In genomic region chr1:159211331-159212136, GRCh38 we compare ENCODE assay signal across 8 cellular contexts. TPM values are rescaled to one million over a fixed set of nuclear protein-coding genes. Genes with fewer than 3 reads are reported as not detected.
DNase-seq lines count a peak whose midpoint lies in the region; ATAC-seq, FAIRE-seq and TF ChIP-seq lines count a peak whose summit lies in the region.

No MANE protein-coding gene starts in this region.

- FAIRE-seq in GM12878 (lab: Jason Lieb, UNC) (no peak), HepG2 (lab: Jason Lieb, UNC) (peak; percentile 49)

- DNase-seq in DMS153 (lab: John Stamatoyannopoulos, UW) (peak; percentile 26), HT-29 (ENCODE audit: low spot score) (peak; percentile 53), SKM-1 (lab: John Stamatoyannopoulos, UW; ENCODE audit: unreplicated experiment) (peak; percentile 29), GM12878 (ENCODE audit: low read depth, low spot score) (no peak), HepG2 (ENCODE audit: low spot score) (peak; percentile 11), GM19240 (ENCODE audit: insufficient read length, low spot score) (no peak)
- peak; percentile 44 to 62 for DNase-seq in stimulated activated effector memory CD8-positive, alpha-beta T cell treated with anti-CD3 and anti-CD28 coated beads, Interleukin-12 subunit alpha, Interleukin-12 subunit beta, amount 100 ng/mL, for 72 hours (ENCODE audit: low spot score in 2 of 2)

- H3K27me3 ChIP-seq in GM12878 (replicated peaks in 1 of 2; ENCODE audit: control insufficient read depth in 2 of 2, insufficient read depth in 2 of 2, low read length in 1 of 2) (peaks cover 1 to 6% of the 10 kb centered on the region in 2 experiments; a peak in 2 of 4 replicates), HepG2 (ENCODE audit: control insufficient read depth in 1 of 2, insufficient read depth in 2 of 2, low read length in 2 of 2) (no peaks in the 10 kb centered on the region)

- no peaks in the 10 kb centered on the region for H3K36me3 ChIP-seq in GM12878 (ENCODE audit: control insufficient read depth in 2 of 2, insufficient read depth in 2 of 2, low read length in 1 of 2)
- no peaks in the 10 kb centered on the region for H3K36me3 ChIP-seq in HepG2 (replicated peaks in 1 of 2; ENCODE audit: control insufficient read depth in 1 of 2, insufficient read depth in 2 of 2, low read length in 2 of 2)

- ATAC-seq in GM12878 (peak; percentile 73), HepG2 (peak; percentile 68), GM21360 (IDR thresholded peaks at IDR 0.05; ENCODE audit: unreplicated experiment) (no peak)
- no peak for ATAC-seq in stimulated activated effector memory CD8-positive, alpha-beta T cell treated with anti-CD3 and anti-CD28 coated beads, Interleukin-12 subunit alpha, Interleukin-12 subunit beta, amount 100 ng/mL, for 72 hours

- POLR2A ChIA-PET in GM12878 (lab: Charles Lee) = no interaction called here
- POLR2A ChIA-PET in HepG2 (lab: Yijun Ruan, JAX) = no interaction called here

- H3K79me2 ChIP-seq in GM12878 (ENCODE audit: control insufficient read depth, insufficient read depth, low read length) (no peaks in the 10 kb centered on the region), HepG2 (ENCODE audit: insufficient read depth, low read length) (no peaks in the 10 kb centered on the region)

- BruUV-seq in GM12878 (replicated peaks; lab: Mats Ljungman, UMichigan) = no TSS peak
- BruUV-seq in HepG2 (replicated peaks; lab: Mats Ljungman, UMichigan) = no TSS peak

- H4K20me1 ChIP-seq in GM12878 (ENCODE audit: control insufficient read depth, insufficient read depth) (no peaks in the 10 kb centered on the region), HepG2 (ENCODE audit: insufficient read depth, low read length) (no peaks in the 10 kb centered on the region)

- no peak overlapping the region for H2AFZ ChIP-seq in GM12878 (ENCODE audit: control insufficient read depth, low read depth, low read length)
- no peak overlapping the region for H2AFZ ChIP-seq in HepG2 (ENCODE audit: low read length)

- in situ Hi-C loops in GM12878 (cut with MboI) = no loop called here
- in situ Hi-C loops in HepG2 (cut with HindIII; ENCODE audit: extremely low pct_ligation_motif_present, low pct_unique_long_range_greater_than_20kb) = no loop called here

- RAD21 ChIA-PET in GM12878 (lab: Charles Lee; ENCODE audit: unreplicated experiment) = interaction anchor here (1.3 to 1.9 kb wide), 3 partner anchors 52 to 79 kb away, joined by 5 to 7 read pairs (median 5); no protein-coding TSS in a partner anchor

- 27% methylated on average over 11 of the region's 11 CpGs for WGBS in GM12878 (ENCODE audit: insufficient coverage, insufficient replicate concordance, low lambda C conversion rate, missing lambda C conversion rate)
- 30% methylated on average over 11 of the region's 11 CpGs for WGBS in HepG2 (ENCODE audit: low lambda C conversion rate)

- no peak overlapping the region for H3K9ac ChIP-seq in GM12878 (ENCODE audit: control insufficient read depth, insufficient read depth, low read length)
- no peak overlapping the region for H3K9ac ChIP-seq in HepG2 (ENCODE audit: insufficient read depth, low read depth, low read length)

- H3K4me3 Mint-ChIP-seq in stimulated activated effector memory CD8-positive, alpha-beta T cell treated with anti-CD3 and anti-CD28 coated beads, Interleukin-12 subunit alpha, Interleukin-12 subunit beta, amount 100 ng/mL, for 72 hours = no peak overlapping the region

- TF ChIP-seq POLR2A in GM12878 (IDR thresholded peaks at IDR 0.05; ENCODE audit: low read depth, low read length) (no peak), HepG2 (IDR thresholded peaks at IDR 0.05; ENCODE audit: insufficient read depth in 1 of 2, low read depth in 2 of 2, low read length in 2 of 2) (no peak)

- H3K4me1 Mint-ChIP-seq in stimulated activated effector memory CD8-positive, alpha-beta T cell treated with anti-CD3 and anti-CD28 coated beads, Interleukin-12 subunit alpha, Interleukin-12 subunit beta, amount 100 ng/mL, for 72 hours = no peaks in the 10 kb centered on the region

- no peak overlapping the region for H3K27ac ChIP-seq in GM12878 (ENCODE audit: control insufficient read depth, insufficient read depth)
- no peak overlapping the region for H3K27ac ChIP-seq in HepG2 (ENCODE audit: extremely low read length, insufficient read depth, low read length)

- no peaks in the 10 kb centered on the region for H3K9me3 Mint-ChIP-seq in stimulated activated effector memory CD8-positive, alpha-beta T cell treated with anti-CD3 and anti-CD28 coated beads, Interleukin-12 subunit alpha, Interleukin-12 subunit beta, amount 100 ng/mL, for 72 hours

- H3K4me2 ChIP-seq in GM12878 (ENCODE audit: control insufficient read depth, insufficient read depth) (no peak overlapping the region), HepG2 (ENCODE audit: low read depth, low read length) (no peak overlapping the region)

- H3K4me3 ChIP-seq in GM12878 (no peak overlapping the region), HepG2 (replicated peaks in 1 of 3; ENCODE audit: insufficient read depth in 1 of 3, low read depth in 2 of 3, low read length in 3 of 3) (no peak overlapping the region)

- peak; percentile 82 to 89 (median 87) for TF ChIP-seq CTCF in GM12878 (IDR thresholded peaks at IDR 0.05 in 2 of 3, conservative IDR thresholded peaks at IDR 0.05 in 1 of 3; ENCODE audit: control insufficient read depth in 2 of 3, extremely low read depth in 1 of 3, insufficient read depth in 1 of 3, low read depth in 3 of 3, low read length in 3 of 3)
- peak; percentile 71 for TF ChIP-seq CTCF in HepG2 (CRISPR knock-in tag; IDR thresholded peaks at IDR 0.05)

- no peak overlapping the region for H3K27ac Mint-ChIP-seq in stimulated activated effector memory CD8-positive, alpha-beta T cell treated with anti-CD3 and anti-CD28 coated beads, Interleukin-12 subunit alpha, Interleukin-12 subunit beta, amount 100 ng/mL, for 72 hours

- H3K9me3 ChIP-seq in GM12878 (replicated peaks; ENCODE audit: control insufficient read depth, insufficient read depth, low read length) (no peaks in the 10 kb centered on the region), HepG2 (ENCODE audit: low read length) (no peaks in the 10 kb centered on the region)

- SMC1A ChIA-PET in GM12878 (lab: Charles Lee; ENCODE audit: uncharacterized antibody, unreplicated experiment) = interaction anchor here (0.8 to 4.2 kb wide), 9 partner anchors 9 to 82 kb away, joined by 3 to 49 read pairs (median 7); no protein-coding TSS in a partner anchor

- TF ChIP-seq EP300 in GM12878 (IDR thresholded peaks at IDR 0.05; ENCODE audit: borderline replicate concordance in 1 of 2, control insufficient read depth in 1 of 2, low read depth in 2 of 2, low read length in 2 of 2) = no peak
- TF ChIP-seq EP300 in HepG2 (IDR thresholded peaks at IDR 0.05; ENCODE audit: low read depth in 2 of 2, low read length in 2 of 2) = no peak
- no peak for TF ChIP-seq EP300 in HepG2 (CRISPR knock-in tag; IDR thresholded peaks at IDR 0.05; ENCODE audit: borderline replicate concordance)

- CTCF ChIA-PET in GM12878 (lab: Yijun Ruan, JAX) = interaction anchor here (0.7 to 11.1 kb wide), 20 partner anchors 8 to 795 kb away, joined by 3 to 236 read pairs (median 4); no protein-coding TSS in a partner anchor
- CTCF ChIA-PET in HepG2 (lab: Yijun Ruan, JAX; ENCODE audit: low intra/inter-chr PET ratio, low total read pairs) = interaction anchor here (1.8 to 2.5 kb wide), 2 partner anchors 51 to 80 kb away, joined by 15 to 18 read pairs; no protein-coding TSS in a partner anchor

- intact Hi-C loops in GM12878 (cut with micrococcal nuclease; ENCODE audit: unreplicated experiment) (loop anchor here (1.0 to 10.0 kb wide), 4 partner anchors 50 to 796 kb away; no protein-coding TSS in a partner anchor), HepG2 (cut with micrococcal nuclease; ENCODE audit: unreplicated experiment) (loop anchor here (1.0 kb wide), 1 partner anchor 50 kb away; no protein-coding TSS in a partner anchor)

- H3K4me1 ChIP-seq in GM12878 (ENCODE audit: control insufficient read depth, insufficient read depth, low read length) (no peaks in the 10 kb centered on the region; the same call in 1 of the 2 replicates), HepG2 (ENCODE audit: insufficient read depth, low read length) (no peaks in the 10 kb centered on the region)

- TF ChIP-seq RAD21 in GM12878 (IDR thresholded peaks at IDR 0.05; ENCODE audit: insufficient read depth, low read depth, low read length) (peak; percentile 97), HepG2 (CRISPR knock-in tag; IDR thresholded peaks at IDR 0.05) (no peak)

- no peaks in the 10 kb centered on the region for H3K36me3 Mint-ChIP-seq in stimulated activated effector memory CD8-positive, alpha-beta T cell treated with anti-CD3 and anti-CD28 coated beads, Interleukin-12 subunit alpha, Interleukin-12 subunit beta, amount 100 ng/mL, for 72 hours

RNA-seq across cellular contexts. Expression of gene ACKR1, which starts 6.9 kb away (rescaled TPM):
- not detected in 2 replicates for total RNA-seq in HT-29 (2014; rRNA removed; shearing (Covaris generic))
- total RNA-seq in GM12878 (2013; cell fraction: nucleolus; rRNA removed) = not detected in 2 replicates
- total RNA-seq in GM12878 (2014; rRNA removed) = 0.06 and 0.38 TPM in 2 replicates
- 0.09 and 0.14 TPM in 2 replicates for total RNA-seq in GM12878 (2014; rRNA removed; fragmentation: Illumina TruSeq; extraction: Trizol)
- 0.35 and 0.38 TPM in 2 replicates for total RNA-seq in GM12878 (2021)
- polyA plus RNA-seq in GM12878 (2011; ENCODE audit: low read depth) = 1.5 TPM
- 0.58 and 0.99 TPM in 2 replicates for polyA plus RNA-seq in GM12878 (2011; rRNA removed)
- polyA plus RNA-seq in GM12878 (2011; cell fraction: cytosol; rRNA removed) = 1.5 and 1.6 TPM in 2 replicates
- polyA plus RNA-seq in GM12878 (2011; cell fraction: nucleus; rRNA removed) = 1.6 and 2.1 TPM in 2 replicates
- polyA plus RNA-seq in GM12878 (2012) = 1.3 and 1.7 TPM in 2 replicates
- polyA plus RNA-seq in GM12878 (2014; fragmentation: Illumina TruSeq; extraction: Trizol) = 0.16 TPM in 1 of 2 replicates, not detected in the other
- polyA plus RNA-seq in GM12878 (2014; fragmentation: Nextera tagmentation; extraction: Ambion mirVana) = under 1 TPM in 1 of 2 experiments, not detected in 1; 0.62 TPM
- polyA plus RNA-seq in GM12878 (2014; rRNA removed) = 0.18 and 0.19 TPM in 2 replicates
- 1 to 10 TPM; 1.4 to 1.8 TPM for polyA plus RNA-seq in GM12878 (2016; fragmentation: Nextera tagmentation; extraction: Ambion mirVana)
- 1.2 TPM in 2 replicates for polyA minus RNA-seq in GM12878 (2011; rRNA and poly(A)+ RNA removed)
- not detected in 2 replicates for polyA minus RNA-seq in GM12878 (2011; cell fraction: cytosol; rRNA and poly(A)+ RNA removed)
- 0.85 and 1.3 TPM in 2 replicates for polyA minus RNA-seq in GM12878 (2011; cell fraction: nucleus; rRNA and poly(A)+ RNA removed)
- not detected in 2 replicates for total RNA-seq in HepG2 (2016; rRNA removed; fragmentation: Illumina TruSeq; extraction: Trizol)
- total RNA-seq in HepG2 (2016; cell fraction: cytosol; rRNA removed; fragmentation: Illumina TruSeq; extraction: Trizol; ENCODE audit: low read depth) = not detected in 2 replicates
- not detected in 2 replicates for total RNA-seq in HepG2 (2016; cell fraction: insoluble cytoplasmic fraction; rRNA removed; fragmentation: Illumina TruSeq; extraction: Trizol)
- total RNA-seq in HepG2 (2016; cell fraction: membrane; rRNA removed; fragmentation: Illumina TruSeq; extraction: Trizol) = not detected in 2 replicates
- total RNA-seq in HepG2 (2016; cell fraction: nucleus; rRNA removed; fragmentation: Illumina TruSeq; extraction: Trizol) = not detected in 2 replicates
- polyA plus RNA-seq in HepG2 (2011; rRNA removed) = not detected in 2 replicates
- not detected in 2 replicates for polyA plus RNA-seq in HepG2 (2011; cell fraction: cytosol; rRNA removed)
- polyA plus RNA-seq in HepG2 (2011; cell fraction: nucleus; rRNA removed) = not detected in 2 replicates
- polyA plus RNA-seq in HepG2 (2012) = not detected in 2 replicates
- polyA plus RNA-seq in HepG2 (2016; cell fraction: cytosol; fragmentation: Illumina TruSeq; extraction: Trizol; ENCODE audit: low read depth) = not detected in 2 replicates
- polyA plus RNA-seq in HepG2 (2016; cell fraction: insoluble cytoplasmic fraction; fragmentation: Illumina TruSeq; extraction: Trizol; ENCODE audit: low read depth) = not detected in 2 replicates
- polyA plus RNA-seq in HepG2 (2016; cell fraction: membrane; fragmentation: Illumina TruSeq; extraction: Trizol; ENCODE audit: low read depth) = not detected in 2 replicates
- polyA plus RNA-seq in HepG2 (2016; cell fraction: nucleus; fragmentation: Illumina TruSeq; extraction: Trizol; ENCODE audit: insufficient read depth, low read depth) = not detected in 2 replicates
- not detected in 2 replicates for polyA minus RNA-seq in HepG2 (2011; rRNA and poly(A)+ RNA removed; ENCODE audit: low replicate concordance)
- polyA minus RNA-seq in HepG2 (2011; cell fraction: cytosol; rRNA and poly(A)+ RNA removed) = not detected in 2 replicates
- polyA minus RNA-seq in HepG2 (2011; cell fraction: nucleus; rRNA and poly(A)+ RNA removed) = not detected in 2 replicates

RNA-seq across cellular contexts. Expression of gene CADM3, which starts 40.1 kb away (rescaled TPM):
- total RNA-seq in HT-29 (2014; rRNA removed; shearing (Covaris generic)) = not detected in 2 replicates
- 0.34 and 0.42 TPM in 2 replicates for total RNA-seq in GM12878 (2013; cell fraction: nucleolus; rRNA removed)
- total RNA-seq in GM12878 (2014; rRNA removed) (not detected in 2 replicates), GM12878 (2014; rRNA removed; fragmentation: Illumina TruSeq; extraction: Trizol) (not detected in 2 replicates), GM12878 (2021) (not detected in 2 replicates), HepG2 (2016; rRNA removed; fragmentation: Illumina TruSeq; extraction: Trizol) (not detected in 2 replicates)
- 0.34 TPM for polyA plus RNA-seq in GM12878 (2011; ENCODE audit: low read depth)
- polyA plus RNA-seq in GM12878 (2011; rRNA removed) (0.27 and 0.37 TPM in 2 replicates), GM12878 (2014; fragmentation: Illumina TruSeq; extraction: Trizol) (not detected in 2 replicates), GM12878 (2014; fragmentation: Nextera tagmentation; extraction: Ambion mirVana) (not detected), GM12878 (2014; rRNA removed) (0.01 and 0.04 TPM in 2 replicates), GM12878 (2016; fragmentation: Nextera tagmentation; extraction: Ambion mirVana) (not detected), HepG2 (2011; rRNA removed) (not detected in 2 replicates)
- 0.18 and 0.22 TPM in 2 replicates for polyA plus RNA-seq in GM12878 (2011; cell fraction: cytosol; rRNA removed)
- polyA plus RNA-seq in GM12878 (2011; cell fraction: nucleus; rRNA removed) = 0.39 and 0.79 TPM in 2 replicates
- 0.10 and 0.18 TPM in 2 replicates for polyA plus RNA-seq in GM12878 (2012)
- 0.15 and 0.37 TPM in 2 replicates for polyA minus RNA-seq in GM12878 (2011; rRNA and poly(A)+ RNA removed)
- not detected in 2 replicates for polyA minus RNA-seq in GM12878 (2011; cell fraction: cytosol; rRNA and poly(A)+ RNA removed)
- 0.10 and 0.12 TPM in 2 replicates for polyA minus RNA-seq in GM12878 (2011; cell fraction: nucleus; rRNA and poly(A)+ RNA removed)
- not detected in 2 replicates for total RNA-seq in HepG2 (2016; cell fraction: cytosol; rRNA removed; fragmentation: Illumina TruSeq; extraction: Trizol; ENCODE audit: low read depth)
- total RNA-seq in HepG2 (2016; cell fraction: insoluble cytoplasmic fraction; rRNA removed; fragmentation: Illumina TruSeq; extraction: Trizol) = not detected in 2 replicates
- not detected in 2 replicates for total RNA-seq in HepG2 (2016; cell fraction: membrane; rRNA removed; fragmentation: Illumina TruSeq; extraction: Trizol)
- not detected in 2 replicates for total RNA-seq in HepG2 (2016; cell fraction: nucleus; rRNA removed; fragmentation: Illumina TruSeq; extraction: Trizol)
- not detected in 2 replicates for polyA plus RNA-seq in HepG2 (2011; cell fraction: cytosol; rRNA removed)
- not detected in 2 replicates for polyA plus RNA-seq in HepG2 (2011; cell fraction: nucleus; rRNA removed)
- not detected in 2 replicates for polyA plus RNA-seq in HepG2 (2012)
- not detected in 2 replicates for polyA plus RNA-seq in HepG2 (2016; cell fraction: cytosol; fragmentation: Illumina TruSeq; extraction: Trizol; ENCODE audit: low read depth)
- not detected in 2 replicates for polyA plus RNA-seq in HepG2 (2016; cell fraction: insoluble cytoplasmic fraction; fragmentation: Illumina TruSeq; extraction: Trizol; ENCODE audit: low read depth)
- polyA plus RNA-seq in HepG2 (2016; cell fraction: membrane; fragmentation: Illumina TruSeq; extraction: Trizol; ENCODE audit: low read depth) = not detected in 2 replicates
- not detected in 2 replicates for polyA plus RNA-seq in HepG2 (2016; cell fraction: nucleus; fragmentation: Illumina TruSeq; extraction: Trizol; ENCODE audit: insufficient read depth, low read depth)
- not detected in 2 replicates for polyA minus RNA-seq in HepG2 (2011; rRNA and poly(A)+ RNA removed; ENCODE audit: low replicate concordance)
- polyA minus RNA-seq in HepG2 (2011; cell fraction: cytosol; rRNA and poly(A)+ RNA removed) = not detected in 2 replicates
- not detected in 2 replicates for polyA minus RNA-seq in HepG2 (2011; cell fraction: nucleus; rRNA and poly(A)+ RNA removed)

Comparison
In these comparisons a context has a peak if more than half of its experiments do, and no peak if none do; other contexts are left out.
1. DNase-seq: peak in DMS153 (single experiment), HT-29 (single experiment), SKM-1 (single experiment), HepG2 (single experiment) and stimulated activated effector memory CD8-positive, alpha-beta T cell treated with anti-CD3 and anti-CD28 coated beads, Interleukin-12 subunit alpha, Interleukin-12 subunit beta, amount 100 ng/mL, for 72 hours (2 of 2); none in GM12878 (single experiment) and GM19240 (single experiment).
2. ATAC-seq: peak in GM12878 (single experiment) and HepG2 (single experiment); none in stimulated activated effector memory CD8-positive, alpha-beta T cell treated with anti-CD3 and anti-CD28 coated beads, Interleukin-12 subunit alpha, Interleukin-12 subunit beta, amount 100 ng/mL, for 72 hours (single experiment) and GM21360 (single experiment).